ENCODE assay signal across 9 cellular contexts in the genomic region with DNA sequence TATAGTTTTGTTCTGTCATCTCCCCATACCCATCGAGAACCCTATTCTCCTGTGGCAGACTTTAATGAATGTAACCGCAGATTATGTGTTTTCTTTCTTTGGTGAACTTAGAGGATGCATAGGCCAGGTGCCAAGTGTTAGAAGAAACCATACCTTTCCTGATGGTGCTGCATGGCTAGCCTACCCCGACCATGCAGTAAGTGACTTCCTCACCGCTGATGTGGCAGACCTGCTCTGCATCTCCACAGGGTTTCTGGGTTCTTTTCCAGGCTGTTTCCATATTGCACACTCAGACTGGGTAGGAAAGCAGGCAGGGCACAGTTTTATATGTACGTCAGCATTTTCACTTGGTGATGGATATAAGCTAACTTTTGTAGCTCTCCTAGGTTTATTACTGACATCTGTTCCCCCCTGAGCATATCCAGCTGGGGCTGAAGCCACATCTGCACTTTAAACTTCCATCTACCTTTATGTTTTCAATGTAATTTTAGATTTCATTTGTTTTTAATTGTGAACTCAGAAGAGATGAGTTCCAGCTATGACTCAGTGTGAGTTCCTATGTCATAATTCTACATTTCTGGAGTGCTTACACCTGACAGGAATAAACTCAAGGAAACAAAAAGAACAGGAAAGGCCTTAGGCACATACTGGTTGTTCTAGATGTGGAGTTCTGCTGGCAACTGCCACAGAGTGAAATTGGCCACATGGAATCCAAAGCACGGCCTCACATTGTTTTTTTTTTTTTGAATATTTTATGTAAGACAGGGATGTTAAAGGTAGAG. TPM values are rescaled to one million over a fixed set of nuclear protein-coding genes. Genes with fewer than 3 reads are reported as not detected.
DNase-seq lines count a peak whose midpoint lies in the region; ATAC-seq, FAIRE-seq and TF ChIP-seq lines count a peak whose summit lies in the region.
"Had no signal": no experiment of that assay in that cellular context is flagged by ENCODE, and none has a peak within 500 bp of the region (broad histone marks: within the 10 kb centered on the region; RNA-seq: fewer than 3 reads in every experiment).

No MANE protein-coding gene starts in this region.

- 53% methylated on average over 6 of the region's 6 CpGs for WGBS in prostate gland

- intact Hi-C loops in prostate gland (cut with DNase I), result no loop called here

- no peaks in the 10 kb centered on the region for H3K9me3 ChIP-seq in prostate gland

- peak; percentile 44 for ATAC-seq in GM18868 (IDR thresholded peaks at IDR 0.05; ENCODE audit: unreplicated experiment)
- ATAC-seq in HG03432 (IDR thresholded peaks at IDR 0.05; ENCODE audit: unreplicated experiment), result peak; percentile 39

- no peak for FAIRE-seq in urothelium cell line (lab: Jason Lieb, UNC)

- H3K27me3 ChIP-seq in prostate gland (replicated peaks; ENCODE audit: insufficient read depth), result no peaks in the 10 kb centered on the region

- no peaks in the 10 kb centered on the region for H3K36me3 ChIP-seq in prostate gland

- no peak overlapping the region for H3K4me3 ChIP-seq in prostate gland

- no peak for TF ChIP-seq POLR2A in prostate gland (IDR thresholded peaks at IDR 0.05)

- DNase-seq in prostate gland (ENCODE audit: low spot score), result peak; percentile 68
- DNase-seq in NCI-H2196 treated with DMSO at 0.1 percent for 48 hours (lab: John Stamatoyannopoulos, UW; ENCODE audit: unreplicated experiment), result no peak
- DNase-seq in urothelium cell line (ENCODE audit: low spot score), result no peak
- no peak for DNase-seq in GM19240 (ENCODE audit: insufficient read length, low spot score)
- DNase-seq in SKM-1 (lab: John Stamatoyannopoulos, UW; ENCODE audit: unreplicated experiment), result no peak
- DNase-seq: substantia nigra had no signal

- H3K4me1 ChIP-seq in prostate gland (replicated peaks), result peaks cover 7% of the 10 kb centered on the region

- TF ChIP-seq CTCF in prostate gland (IDR thresholded peaks at IDR 0.05), result no peak

- H3K27ac ChIP-seq in cingulate gyrus (ENCODE audit: low read depth, low read length) (peak overlapping the region; percentile 41), prostate gland (peak overlapping the region; percentile 56 to 65)

RNA-seq across cellular contexts. Expression of a gene that starts 42.4 kb away (rescaled TPM):
- 10 to 100 TPM; 14.8 to 17.2 TPM for total RNA-seq in prostate gland
